Comparison of ENCODE assay signal across 11 cellular contexts in the genomic region with DNA sequence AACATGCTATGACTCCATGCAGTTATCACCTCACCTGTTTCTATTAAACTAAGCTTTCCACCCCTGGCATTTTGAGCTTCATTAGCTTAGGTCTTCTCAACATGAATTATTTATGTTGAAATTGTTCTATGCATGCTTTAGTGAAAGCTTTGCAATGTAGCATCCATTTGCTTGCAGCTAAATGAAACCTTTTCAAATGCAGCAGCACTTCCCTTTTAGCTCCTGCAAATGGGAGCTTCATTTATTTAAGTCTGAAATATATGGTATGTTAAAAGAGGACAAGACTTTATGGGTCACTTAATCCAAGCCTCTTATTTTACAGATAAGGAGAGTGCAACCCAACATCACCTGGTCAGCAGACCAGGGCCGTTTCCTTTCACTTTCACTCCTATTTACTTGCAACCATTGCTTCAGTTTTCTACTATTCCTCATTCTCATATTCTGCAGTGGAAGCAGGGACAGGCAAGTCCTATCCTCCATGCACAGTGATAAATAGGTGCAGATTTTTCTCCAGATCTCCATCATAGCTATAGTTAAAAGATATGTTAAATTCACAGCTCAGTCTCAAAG. TPM values are rescaled to one million over a fixed set of nuclear protein-coding genes. Genes with fewer than 3 reads are reported as not detected.
DNase-seq lines count a peak whose midpoint lies in the region; ATAC-seq and TF ChIP-seq lines count a peak whose summit lies in the region.
"Had no signal": no experiment of that assay in that cellular context is flagged by ENCODE, and none has a peak within 500 bp of the region (broad histone marks: within the 10 kb centered on the region; RNA-seq: fewer than 3 reads in every experiment).

No MANE protein-coding gene starts in this region.

- peaks cover 23% of the 10 kb centered on the region for H3K4me1 Mint-ChIP-seq in activated T-cell treated with anti-CD3 and anti-CD28 coated beads, Interleukin-2, amount 50 U/mL, for 4 hours (ENCODE audit: low read depth)
- peaks cover 27% of the 10 kb centered on the region for H3K4me1 Mint-ChIP-seq in WTC11
- H3K4me1 Mint-ChIP-seq in stimulated activated effector memory CD8-positive, alpha-beta T cell treated with anti-CD3 and anti-CD28 coated beads, Interleukin-12 subunit alpha, Interleukin-12 subunit beta, amount 100 ng/mL, for 72 hours = peaks cover 15% of the 10 kb centered on the region

- no peak for TF ChIP-seq CTCF in WTC11 (IDR thresholded peaks at IDR 0.05)

- peaks cover 2% of the 10 kb centered on the region for H3K36me3 Mint-ChIP-seq in activated T-cell treated with anti-CD3 and anti-CD28 coated beads, Interleukin-2, amount 50 U/mL, for 4 hours (ENCODE audit: insufficient read depth)
- peaks cover 24% of the 10 kb centered on the region for H3K36me3 Mint-ChIP-seq in WTC11
- no peaks in the 10 kb centered on the region for H3K36me3 Mint-ChIP-seq in stimulated activated effector memory CD8-positive, alpha-beta T cell treated with anti-CD3 and anti-CD28 coated beads, Interleukin-12 subunit alpha, Interleukin-12 subunit beta, amount 100 ng/mL, for 72 hours

- peaks cover 19% of the 10 kb centered on the region for H3K4me1 ChIP-seq in SJCRH30
- H3K4me1 ChIP-seq: BLaER1 had no signal

- CTCF ChIA-PET in WTC11 (lab: Charles Lee) = interaction anchor here (0.7 kb wide), 1 partner anchor 139 kb away, joined by 3 read pairs; no protein-coding TSS in a partner anchor

- peak overlapping the region; percentile 0; the same call in 1 of the 2 replicates for H3K27ac Mint-ChIP-seq in WTC11
- H3K27ac Mint-ChIP-seq in stimulated activated effector memory CD8-positive, alpha-beta T cell treated with anti-CD3 and anti-CD28 coated beads, Interleukin-12 subunit alpha, Interleukin-12 subunit beta, amount 100 ng/mL, for 72 hours = no peak overlapping the region

- H3K36me3 ChIP-seq in SJCRH30 = no peaks in the 10 kb centered on the region
- H3K36me3 ChIP-seq: BLaER1, cardiac muscle cell had no signal

- no peak overlapping the region for H3K4me3 ChIP-seq in SJCRH30
- H3K4me3 ChIP-seq: BLaER1, cardiac muscle cell had no signal

- H3K9me3 ChIP-seq in SJCRH30 (replicated peaks) = no peaks in the 10 kb centered on the region; the same call in 1 of the 2 replicates
- H3K9me3 ChIP-seq: BLaER1 had no signal

- peak overlapping the region; percentile 29 for H3K4me3 Mint-ChIP-seq in activated T-cell treated with anti-CD3 and anti-CD28 coated beads, Interleukin-2, amount 50 U/mL, for 4 hours
- no peak overlapping the region for H3K4me3 Mint-ChIP-seq in WTC11
- peak overlapping the region; percentile 0 for H3K4me3 Mint-ChIP-seq in stimulated activated effector memory CD8-positive, alpha-beta T cell treated with anti-CD3 and anti-CD28 coated beads, Interleukin-12 subunit alpha, Interleukin-12 subunit beta, amount 100 ng/mL, for 72 hours

- peak in 1 of 2 donors; percentile 37 for ATAC-seq in activated T-cell treated with anti-CD3 and anti-CD28 coated beads, Interleukin-2, amount 50 U/mL, for 4 hours
- ATAC-seq in HG02981 (IDR thresholded peaks at IDR 0.05; ENCODE audit: unreplicated experiment) = peak; percentile 83
- no peak for ATAC-seq in WTC11
- no peak for ATAC-seq in stimulated activated effector memory CD8-positive, alpha-beta T cell treated with anti-CD3 and anti-CD28 coated beads, Interleukin-12 subunit alpha, Interleukin-12 subunit beta, amount 100 ng/mL, for 72 hours

- DNase-seq in activated T-cell treated with anti-CD3 and anti-CD28 coated beads, Interleukin-2, amount 50 U/mL, for 4 hours = no peak
- DNase-seq in activated T-cell treated with anti-CD3 and anti-CD28 coated beads for 4 hours (no peak), WTC11 (ENCODE audit: low spot score) (no peak), GM03348 (ENCODE audit: low spot score) (no peak), NCI-H69 (lab: John Stamatoyannopoulos, UW) (no peak), SJCRH30 (no peak)
- no peak for DNase-seq in stimulated activated effector memory CD8-positive, alpha-beta T cell treated with anti-CD3 and anti-CD28 coated beads, Interleukin-12 subunit alpha, Interleukin-12 subunit beta, amount 100 ng/mL, for 72 hours (ENCODE audit: low spot score in 2 of 2)
- DNase-seq: Right ventricle myocardium superior had no signal

- no peak overlapping the region for H3K27ac ChIP-seq in SJCRH30
- H3K27ac ChIP-seq: BLaER1, cardiac muscle cell had no signal

- no peaks in the 10 kb centered on the region for H3K9me3 Mint-ChIP-seq in activated T-cell treated with anti-CD3 and anti-CD28 coated beads, Interleukin-2, amount 50 U/mL, for 4 hours
- peaks cover 21% of the 10 kb centered on the region for H3K9me3 Mint-ChIP-seq in WTC11
- H3K9me3 Mint-ChIP-seq in stimulated activated effector memory CD8-positive, alpha-beta T cell treated with anti-CD3 and anti-CD28 coated beads, Interleukin-12 subunit alpha, Interleukin-12 subunit beta, amount 100 ng/mL, for 72 hours = no peaks in the 10 kb centered on the region

- no peaks in the 10 kb centered on the region for H3K27me3 ChIP-seq in SJCRH30
- H3K27me3 ChIP-seq: BLaER1, cardiac muscle cell had no signal

- no peaks in the 10 kb centered on the region for H3K27me3 Mint-ChIP-seq in activated T-cell treated with anti-CD3 and anti-CD28 coated beads, Interleukin-2, amount 50 U/mL, for 4 hours (ENCODE audit: low read depth)
- no peaks in the 10 kb centered on the region for H3K27me3 Mint-ChIP-seq in WTC11 (ENCODE audit: low read depth)

- POLR2A ChIA-PET in WTC11 (lab: Charles Lee) = no interaction called here

TF ChIP-seq in WTC11, 78 proteins besides CTCF, POLR2A, EP300 and RAD21:
- TF ChIP-seq OVOL2 (CRISPR knock-in tag; IDR thresholded peaks at IDR 0.05; ENCODE audit: borderline replicate concordance) (no peak), ZNF396 (CRISPR knock-in tag; IDR thresholded peaks at IDR 0.05; ENCODE audit: borderline replicate concordance) (no peak), TP53 (CRISPR knock-in tag; IDR thresholded peaks at IDR 0.05) (no peak), ZNF232 (CRISPR knock-in tag; IDR thresholded peaks at IDR 0.05) (no peak), CBFB (CRISPR knock-in tag; IDR thresholded peaks at IDR 0.05; ENCODE audit: low read depth) (no peak)

RNA-seq across cellular contexts. Expression of a gene that starts 56.4 kb away (rescaled TPM):
- 100 to 1,000 TPM in 1 of 3 donors, 10 to 100 TPM in 2; 54.0 to 107 (median 73.5) TPM for total RNA-seq in activated T-cell treated with anti-CD3 and anti-CD28 coated beads, Interleukin-2, amount 50 U/mL, for 4 hours
- 1.0 to 1.3 TPM (median 1.2 TPM) in 3 replicates for total RNA-seq in WTC11 (2021)
- total RNA-seq in SJCRH30 (2014; rRNA removed; shearing (Covaris generic)) = 0.12 and 0.13 TPM in 2 replicates

Comparison
In these comparisons a context has a peak if more than half of its experiments do, and no peak if none do; other contexts are left out.
1. RNA of a gene that starts 56.4 kb away (total RNA-seq): 54.0 to 107 TPM in activated T-cell treated with anti-CD3 and anti-CD28 coated beads, Interleukin-2, amount 50 U/mL, for 4 hours; 1.0 to 1.3 TPM in WTC11 and 0.12 to 0.13 TPM in SJCRH30; every median in the first group is over 10 times any median in the second.